Comparison of ENCODE assay signal across 7 cellular contexts in the genomic region with DNA sequence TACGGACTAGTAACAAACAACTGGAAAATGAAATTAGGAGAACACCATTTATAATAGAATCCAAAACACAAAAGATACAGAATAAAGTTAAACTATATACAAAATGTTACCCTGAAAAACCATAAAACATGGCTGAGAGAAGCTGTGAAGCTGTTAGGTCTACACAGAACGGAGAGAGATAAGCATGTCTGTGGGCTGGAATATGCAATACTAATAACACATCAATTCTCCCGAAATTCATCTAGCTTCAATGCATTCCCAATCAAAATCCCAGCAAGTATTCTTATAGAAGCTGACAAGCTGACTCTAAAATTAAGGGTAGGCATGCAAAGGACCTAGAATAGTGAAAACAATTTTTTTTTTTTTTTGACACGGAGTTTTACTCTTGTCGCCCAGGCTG.
"Had no signal": no experiment of that assay in that cellular context is flagged by ENCODE, and none has a peak within 500 bp of the region (broad histone marks: within the 10 kb centered on the region; RNA-seq: fewer than 3 reads in every experiment).

No MANE protein-coding gene starts in this region.

- ATAC-seq: GM12878 had no signal

- H3K4me3 ChIP-seq: GM12878 had no signal

- FAIRE-seq: GM12878, GM12891, GM12892, GM18507, GM19239 had no signal

- DNase-seq: GDM1, GF-D8 had no signal
